ENCODE assay signal across 10 cellular contexts in genomic region chr1:227885135-227885647, GRCh38.
DNase-seq lines count a peak whose midpoint lies in the region; ATAC-seq, FAIRE-seq and TF ChIP-seq lines count a peak whose summit lies in the region.
"Had no signal": no experiment of that assay in that cellular context is flagged by ENCODE, and none has a peak within 500 bp of the region (broad histone marks: within the 10 kb centered on the region; RNA-seq: fewer than 3 reads in every experiment).

No MANE protein-coding gene starts in this region.

- H3K27me3 ChIP-seq in keratinocyte (ENCODE audit: control insufficient read depth, extremely low read depth, insufficient read depth, low read length), result no peaks in the 10 kb centered on the region
- no peaks in the 10 kb centered on the region for H3K27me3 ChIP-seq in upper lobe of right lung

- H3K36me3 ChIP-seq in keratinocyte (ENCODE audit: control insufficient read depth in 2 of 2, extremely low read depth in 1 of 2, insufficient read depth in 2 of 2, low read length in 2 of 2), result no peaks in the 10 kb centered on the region
- no peaks in the 10 kb centered on the region for H3K36me3 ChIP-seq in upper lobe of right lung

- intact Hi-C loops in upper lobe of right lung (cut with DNase I), result no loop called here

- peak overlapping the region; percentile 76 for H3K4me2 ChIP-seq in keratinocyte (ENCODE audit: control insufficient read depth, extremely low read depth, insufficient read depth, low read depth, low read length)

- dilution Hi-C loops in keratinocyte (cut with MboI; ENCODE audit: extremely low pct_ligation_motif_present, low sequenced_read_pairs), result no loop called here

- no peaks in the 10 kb centered on the region for H3K79me2 ChIP-seq in keratinocyte (ENCODE audit: control insufficient read depth, insufficient read depth, low read length)

- no peak for FAIRE-seq in keratinocyte (lab: Jason Lieb, UNC)

- ATAC-seq in upper lobe of right lung, result no peak

- H3K4me3 ChIP-seq in keratinocyte (ENCODE audit: control insufficient read depth in 2 of 3, extremely low read depth in 1 of 3, insufficient read depth in 2 of 3, low read depth in 1 of 3, low read length in 3 of 3), result peak overlapping the region in 2 of 3 experiments; percentile 31 to 49
- no peak overlapping the region for H3K4me3 ChIP-seq in upper lobe of right lung

- peak overlapping the region; percentile 91 for H2AFZ ChIP-seq in keratinocyte (ENCODE audit: control insufficient read depth, low read length)

- H3K27ac ChIP-seq in keratinocyte (ENCODE audit: control insufficient read depth, insufficient read depth, low read length), result peak overlapping the region; percentile 65
- H3K27ac ChIP-seq in upper lobe of right lung, result no peak overlapping the region

- no peaks in the 10 kb centered on the region for H3K9me1 ChIP-seq in keratinocyte (ENCODE audit: control insufficient read depth, extremely low read depth, insufficient read depth, low read length)

- H3K4me1 ChIP-seq in keratinocyte (ENCODE audit: control insufficient read depth, extremely low read depth, insufficient read depth, low read length), result peaks cover 19% of the 10 kb centered on the region
- H3K4me1 ChIP-seq in upper lobe of right lung, result peaks cover 20% of the 10 kb centered on the region

- TF ChIP-seq CTCF in keratinocyte (optimal IDR thresholded peaks at IDR 0.05 in 1 of 3, IDR thresholded peaks at IDR 0.05 in 1 of 3, conservative IDR thresholded peaks at IDR 0.05 in 1 of 3; ENCODE audit: extremely low read depth in 1 of 3, insufficient read depth in 2 of 3, low read length in 3 of 3) (no peak), upper lobe of right lung (IDR thresholded peaks at IDR 0.05) (no peak)

- no peaks in the 10 kb centered on the region for H4K20me1 ChIP-seq in keratinocyte (ENCODE audit: control insufficient read depth, extremely low read depth, insufficient read depth, low read length)

- H3K9me3 ChIP-seq in keratinocyte (ENCODE audit: control insufficient read depth, low read depth, low read length) (no peaks in the 10 kb centered on the region), upper lobe of right lung (no peaks in the 10 kb centered on the region)

- peak overlapping the region; percentile 71 for H3K9ac ChIP-seq in keratinocyte (ENCODE audit: control insufficient read depth, extremely low read depth, insufficient read depth, low read length)

- DNase-seq in activated T-cell treated with anti-CD3 and anti-CD28 coated beads for 1 hour (ENCODE audit: low read depth) (peak; percentile 23), activated T-cell treated with anti-CD3 and anti-CD28 coated beads for 4 hours (no peak), keratinocyte (ENCODE audit: low read depth, low spot score) (no peak), upper lobe of right lung (peak; percentile 57), OCI-M1 (lab: John Stamatoyannopoulos, UW) (no peak), AG08396 (ENCODE audit: low spot score) (no peak), NCI-H1092 (lab: John Stamatoyannopoulos, UW) (no peak)
- DNase-seq in activated naive CD4-positive, alpha-beta T cell treated with anti-CD3 and anti-CD28 coated beads, Interleukin-2, amount 50 U/mL, for 16 hours, result peak; percentile 27
- DNase-seq: GOT3, NCI-H524 had no signal

Comparison
In these comparisons a context has a peak if more than half of its experiments do, and no peak if none do; other contexts are left out.
1. DNase-seq: peak in activated T-cell treated with anti-CD3 and anti-CD28 coated beads for 1 hour (single experiment), activated naive CD4-positive, alpha-beta T cell treated with anti-CD3 and anti-CD28 coated beads, Interleukin-2, amount 50 U/mL, for 16 hours (single experiment) and upper lobe of right lung (single experiment); none in activated T-cell treated with anti-CD3 and anti-CD28 coated beads for 4 hours (single experiment), keratinocyte (single experiment), OCI-M1 (single experiment), AG08396 (single experiment) and NCI-H1092 (single experiment).